ENCODE assay signal across 8 cellular contexts in the genomic region with DNA sequence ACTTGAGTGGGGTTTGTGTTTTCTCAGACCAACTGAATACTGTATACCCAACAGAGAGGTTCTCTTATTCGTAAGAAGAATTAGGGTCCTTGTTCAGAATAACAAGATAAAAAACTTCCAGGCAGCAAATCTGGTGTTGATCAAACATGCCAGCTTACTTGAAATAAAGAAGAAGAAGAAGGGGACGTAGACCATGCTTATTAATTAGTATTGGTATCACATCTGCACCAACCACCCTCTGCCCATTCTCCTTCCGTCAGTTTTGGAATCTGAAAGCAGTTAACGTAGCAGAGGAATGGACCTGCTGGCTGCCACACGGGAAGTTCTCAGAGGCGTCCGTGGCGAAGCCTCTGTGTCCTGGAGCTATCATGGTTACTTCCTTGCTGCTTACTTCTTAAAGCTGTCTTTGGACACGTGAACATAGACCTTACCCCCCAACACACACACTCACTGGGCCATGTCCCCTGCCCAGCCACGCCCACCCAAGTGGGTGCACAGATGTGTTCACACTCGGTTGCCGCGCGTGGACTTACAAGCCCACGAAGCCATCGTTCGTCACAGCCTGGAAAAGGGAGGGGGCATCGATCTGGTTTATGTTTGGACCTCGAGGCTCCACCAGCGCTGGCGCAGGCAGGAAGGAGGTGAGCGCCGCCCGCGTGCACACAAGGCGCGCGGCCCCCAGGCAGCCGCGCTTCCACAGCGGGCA. TPM values are rescaled to one million over a fixed set of nuclear protein-coding genes. Genes with fewer than 3 reads are reported as not detected.
DNase-seq lines count a peak whose midpoint lies in the region; ATAC-seq, FAIRE-seq and TF ChIP-seq lines count a peak whose summit lies in the region.

No MANE protein-coding gene starts in this region.

- H3K4me3 Mint-ChIP-seq in activated naive CD4-positive, alpha-beta T cell treated with anti-CD3 and anti-CD28 coated beads for 36 hours, result peak overlapping the region; percentile 49
- peak overlapping the region; percentile 78 to 84 for H3K4me3 Mint-ChIP-seq in activated T-cell treated with anti-CD3 and anti-CD28 coated beads, Interleukin-2, amount 50 U/mL, for 72 hours
- H3K4me3 Mint-ChIP-seq in type B pancreatic cell, result peak overlapping the region; percentile 81

- TF ChIP-seq RAD21 in HepG2 (CRISPR knock-in tag; IDR thresholded peaks at IDR 0.05), result no peak

- no peak for TF ChIP-seq POLR2A in HepG2 (IDR thresholded peaks at IDR 0.05; ENCODE audit: insufficient read depth in 1 of 2, low read depth in 2 of 2, low read length in 2 of 2)

- H3K9me3 ChIP-seq in HepG2 (ENCODE audit: low read length), result no peaks in the 10 kb centered on the region

- peaks cover 26 to 79% of the 10 kb centered on the region in 2 experiments for H3K27me3 ChIP-seq in HepG2 (ENCODE audit: control insufficient read depth in 1 of 2, insufficient read depth in 2 of 2, low read length in 2 of 2)

- no peak for TF ChIP-seq CTCF in HepG2 (CRISPR knock-in tag; IDR thresholded peaks at IDR 0.05)
- TF ChIP-seq CTCF in type B pancreatic cell (conservative IDR thresholded peaks at IDR 0.05), result no peak

- intact Hi-C loops in activated naive CD4-positive, alpha-beta T cell treated with anti-CD3 and anti-CD28 coated beads for 36 hours (cut with micrococcal nuclease), result loop anchor here (5.0 to 10.0 kb wide), 6 partner anchors 118 to 1400 kb away; a partner anchor contains a TSS
- intact Hi-C loops in HepG2 (cut with micrococcal nuclease; ENCODE audit: unreplicated experiment), result no loop called here

- H3K27me3 Mint-ChIP-seq in activated naive CD4-positive, alpha-beta T cell treated with anti-CD3 and anti-CD28 coated beads for 36 hours (ENCODE audit: low read depth), result peaks cover 61% of the 10 kb centered on the region
- H3K27me3 Mint-ChIP-seq in activated T-cell treated with anti-CD3 and anti-CD28 coated beads, Interleukin-2, amount 50 U/mL, for 72 hours (ENCODE audit: low read depth), result peaks cover 68% of the 10 kb centered on the region
- peaks cover 73% of the 10 kb centered on the region for H3K27me3 Mint-ChIP-seq in type B pancreatic cell

- H3K4me3 ChIP-seq in HepG2 (replicated peaks in 1 of 3; ENCODE audit: insufficient read depth in 1 of 3, low read depth in 2 of 3, low read length in 3 of 3), result peak overlapping the region; percentile 54 to 77 (median 67)

- H3K4me1 Mint-ChIP-seq in activated naive CD4-positive, alpha-beta T cell treated with anti-CD3 and anti-CD28 coated beads for 36 hours (ENCODE audit: low read depth), result peaks cover 33% of the 10 kb centered on the region
- peaks cover 49% of the 10 kb centered on the region for H3K4me1 Mint-ChIP-seq in activated T-cell treated with anti-CD3 and anti-CD28 coated beads, Interleukin-2, amount 50 U/mL, for 72 hours (ENCODE audit: low read depth)
- H3K4me1 Mint-ChIP-seq in type B pancreatic cell (ENCODE audit: unreplicated experiment), result peaks cover 29% of the 10 kb centered on the region

- FAIRE-seq in HepG2 (lab: Jason Lieb, UNC), result no peak

- H3K27ac ChIP-seq in HepG2 (ENCODE audit: extremely low read length, insufficient read depth, low read length), result no peak overlapping the region

- WGBS in HepG2 (ENCODE audit: low lambda C conversion rate), result 15% methylated on average over 28 of the region's 31 CpGs

- peak overlapping the region; percentile 90 for H3K4me2 ChIP-seq in HepG2 (ENCODE audit: low read depth, low read length)

- H3K79me2 ChIP-seq in HepG2 (ENCODE audit: insufficient read depth, low read length), result no peaks in the 10 kb centered on the region

- H2AFZ ChIP-seq in HepG2 (ENCODE audit: low read length), result no peak overlapping the region

- POLR2A ChIA-PET in HepG2 (lab: Yijun Ruan, JAX), result interaction anchor here (1.0 kb wide), 1 partner anchor 10 kb away, joined by 3 read pairs; no protein-coding TSS in a partner anchor

- CTCF ChIA-PET in activated naive CD4-positive, alpha-beta T cell treated with anti-CD3 and anti-CD28 coated beads for 36 hours (lab: Charles Lee), result interaction anchor here (1.2 kb wide), 1 partner anchor 464 kb away, joined by 3 read pairs; no protein-coding TSS in a partner anchor
- CTCF ChIA-PET in HepG2 (lab: Yijun Ruan, JAX; ENCODE audit: low intra/inter-chr PET ratio, low total read pairs), result no interaction called here

- in situ Hi-C loops in HepG2 (cut with HindIII; ENCODE audit: extremely low pct_ligation_motif_present, low pct_unique_long_range_greater_than_20kb) (no loop called here), G401 (cut with HindIII; ENCODE audit: low sequenced_read_pairs) (no loop called here)

- no peak overlapping the region for H3K9ac ChIP-seq in HepG2 (ENCODE audit: insufficient read depth, low read depth, low read length)

- no peak overlapping the region for H3K27ac Mint-ChIP-seq in activated naive CD4-positive, alpha-beta T cell treated with anti-CD3 and anti-CD28 coated beads for 36 hours
- H3K27ac Mint-ChIP-seq in activated T-cell treated with anti-CD3 and anti-CD28 coated beads, Interleukin-2, amount 50 U/mL, for 72 hours, result no peak overlapping the region
- H3K27ac Mint-ChIP-seq in type B pancreatic cell, result no peak overlapping the region

- DNase-seq in activated naive CD4-positive, alpha-beta T cell treated with anti-CD3 and anti-CD28 coated beads for 36 hours, result no peak
- DNase-seq in activated naive CD4-positive, alpha-beta T cell treated with anti-CD3 and anti-CD28 coated beads, Interleukin-2, amount 50 U/mL, for 16 hours, result no peak
- DNase-seq in activated T-cell treated with anti-CD3 and anti-CD28 coated beads, Interleukin-2, amount 50 U/mL, for 72 hours, result peak in 1 of 2 donors; percentile 16
- DNase-seq in HepG2 (ENCODE audit: low spot score), result no peak
- no peak for DNase-seq in type B pancreatic cell (ENCODE audit: extremely low spot score, unreplicated experiment)
- DNase-seq in NCI-H82 treated with DMSO at 0.1 percent for 48 hours (lab: John Stamatoyannopoulos, UW; ENCODE audit: unreplicated experiment), result no peak
- no peak for DNase-seq in G401 (ENCODE audit: low spot score)

- H3K4me1 ChIP-seq in HepG2 (ENCODE audit: insufficient read depth, low read length), result peaks cover 22% of the 10 kb centered on the region

- H3K36me3 Mint-ChIP-seq in activated naive CD4-positive, alpha-beta T cell treated with anti-CD3 and anti-CD28 coated beads for 36 hours (ENCODE audit: low read depth), result peaks cover 1% of the 10 kb centered on the region
- peaks cover 3 to 6% of the 10 kb centered on the region in 2 donors for H3K36me3 Mint-ChIP-seq in activated T-cell treated with anti-CD3 and anti-CD28 coated beads, Interleukin-2, amount 50 U/mL, for 72 hours (ENCODE audit: insufficient read depth in 2 of 2)
- H3K36me3 Mint-ChIP-seq in type B pancreatic cell, result peaks cover 2% of the 10 kb centered on the region

- no peaks in the 10 kb centered on the region for H3K36me3 ChIP-seq in HepG2 (replicated peaks in 1 of 2; ENCODE audit: control insufficient read depth in 1 of 2, insufficient read depth in 2 of 2, low read length in 2 of 2)

- BruUV-seq in HepG2 (replicated peaks; lab: Mats Ljungman, UMichigan), result no TSS peak

- peak in 1 of 2 donors; percentile 8 for ATAC-seq in activated T-cell treated with anti-CD3 and anti-CD28 coated beads, Interleukin-2, amount 50 U/mL, for 72 hours (replicated peaks in 1 of 2)
- ATAC-seq in HepG2, result peak; percentile 30
- ATAC-seq in activated CD4-positive, CD25-positive, alpha-beta regulatory T cell treated with anti-CD3 and anti-CD28 coated beads, Interleukin-2, amount 50 U/mL, for 24 hours, result no peak

- TF ChIP-seq EP300 in HepG2 (IDR thresholded peaks at IDR 0.05; ENCODE audit: low read depth in 2 of 2, low read length in 2 of 2) (no peak), HepG2 (CRISPR knock-in tag; IDR thresholded peaks at IDR 0.05; ENCODE audit: borderline replicate concordance) (no peak)

- peaks cover 4% of the 10 kb centered on the region; the same call in 1 of the 2 replicates for H4K20me1 ChIP-seq in HepG2 (ENCODE audit: insufficient read depth, low read length)

- no peaks in the 10 kb centered on the region for H3K9me3 Mint-ChIP-seq in activated naive CD4-positive, alpha-beta T cell treated with anti-CD3 and anti-CD28 coated beads for 36 hours
- peaks cover 0 to 1% of the 10 kb centered on the region in 2 donors for H3K9me3 Mint-ChIP-seq in activated T-cell treated with anti-CD3 and anti-CD28 coated beads, Interleukin-2, amount 50 U/mL, for 72 hours
- H3K9me3 Mint-ChIP-seq in type B pancreatic cell, result no peaks in the 10 kb centered on the region

RNA-seq across cellular contexts. Expression of a gene that starts 4.1 kb away (rescaled TPM):
- 1 to 10 TPM; 3.2 to 3.5 TPM for total RNA-seq in activated naive CD4-positive, alpha-beta T cell treated with anti-CD3 and anti-CD28 coated beads for 36 hours
- total RNA-seq in activated T-cell treated with anti-CD3 and anti-CD28 coated beads, Interleukin-2, amount 50 U/mL, for 72 hours, result 1 to 10 TPM; 1.7 to 2.3 TPM
- total RNA-seq in HepG2 (2016; rRNA removed; fragmentation: Illumina TruSeq; extraction: Trizol) (not detected in 2 replicates), type B pancreatic cell (ENCODE audit: low replicate concordance) (4.2 and 11.7 TPM in 2 replicates)
- not detected in 2 replicates for total RNA-seq in HepG2 (2016; cell fraction: cytosol; rRNA removed; fragmentation: Illumina TruSeq; extraction: Trizol; ENCODE audit: low read depth)
- total RNA-seq in HepG2 (2016; cell fraction: insoluble cytoplasmic fraction; rRNA removed; fragmentation: Illumina TruSeq; extraction: Trizol), result not detected in 2 replicates
- not detected in 2 replicates for total RNA-seq in HepG2 (2016; cell fraction: membrane; rRNA removed; fragmentation: Illumina TruSeq; extraction: Trizol)
- not detected in 2 replicates for total RNA-seq in HepG2 (2016; cell fraction: nucleus; rRNA removed; fragmentation: Illumina TruSeq; extraction: Trizol)
- not detected in 2 replicates for polyA plus RNA-seq in HepG2 (2011; rRNA removed)
- polyA plus RNA-seq in HepG2 (2011; cell fraction: cytosol; rRNA removed), result not detected in 2 replicates
- polyA plus RNA-seq in HepG2 (2011; cell fraction: nucleus; rRNA removed), result 0.10 TPM in 2 replicates
- not detected in 2 replicates for polyA plus RNA-seq in HepG2 (2012)
- polyA plus RNA-seq in HepG2 (2016; cell fraction: cytosol; fragmentation: Illumina TruSeq; extraction: Trizol; ENCODE audit: low read depth), result not detected in 2 replicates
- polyA plus RNA-seq in HepG2 (2016; cell fraction: insoluble cytoplasmic fraction; fragmentation: Illumina TruSeq; extraction: Trizol; ENCODE audit: low read depth), result not detected in 2 replicates
- polyA plus RNA-seq in HepG2 (2016; cell fraction: membrane; fragmentation: Illumina TruSeq; extraction: Trizol; ENCODE audit: low read depth), result not detected in 2 replicates
- not detected in 2 replicates for polyA plus RNA-seq in HepG2 (2016; cell fraction: nucleus; fragmentation: Illumina TruSeq; extraction: Trizol; ENCODE audit: insufficient read depth, low read depth)
- polyA minus RNA-seq in HepG2 (2011; rRNA and poly(A)+ RNA removed; ENCODE audit: low replicate concordance), result not detected in 2 replicates
- polyA minus RNA-seq in HepG2 (2011; cell fraction: cytosol; rRNA and poly(A)+ RNA removed), result not detected in 2 replicates
- not detected in 2 replicates for polyA minus RNA-seq in HepG2 (2011; cell fraction: nucleus; rRNA and poly(A)+ RNA removed)
- total RNA-seq in G401 (2014; rRNA removed; shearing (Covaris generic)), result 0.18 and 0.51 TPM in 2 replicates

RNA-seq across cellular contexts. Expression of a gene that starts 11.6 kb away (rescaled TPM):
- 10 to 100 TPM; 15.5 to 16.1 TPM for total RNA-seq in activated naive CD4-positive, alpha-beta T cell treated with anti-CD3 and anti-CD28 coated beads for 36 hours
- 10 to 100 TPM; 17.2 to 23.2 TPM for total RNA-seq in activated T-cell treated with anti-CD3 and anti-CD28 coated beads, Interleukin-2, amount 50 U/mL, for 72 hours
- total RNA-seq in HepG2 (2016; rRNA removed; fragmentation: Illumina TruSeq; extraction: Trizol) (10.7 and 18.3 TPM in 2 replicates), type B pancreatic cell (ENCODE audit: low replicate concordance) (37.7 and 40.5 TPM in 2 replicates)
- 14.5 and 14.8 TPM in 2 replicates for total RNA-seq in HepG2 (2016; cell fraction: cytosol; rRNA removed; fragmentation: Illumina TruSeq; extraction: Trizol; ENCODE audit: low read depth)
- 10.1 and 18.3 TPM in 2 replicates for total RNA-seq in HepG2 (2016; cell fraction: insoluble cytoplasmic fraction; rRNA removed; fragmentation: Illumina TruSeq; extraction: Trizol)
- 18.9 and 22.2 TPM in 2 replicates for total RNA-seq in HepG2 (2016; cell fraction: membrane; rRNA removed; fragmentation: Illumina TruSeq; extraction: Trizol)
- total RNA-seq in HepG2 (2016; cell fraction: nucleus; rRNA removed; fragmentation: Illumina TruSeq; extraction: Trizol), result 16.8 and 19.1 TPM in 2 replicates
- polyA plus RNA-seq in HepG2 (2011; rRNA removed), result 9.2 and 10.8 TPM in 2 replicates
- polyA plus RNA-seq in HepG2 (2011; cell fraction: cytosol; rRNA removed), result 6.1 and 6.8 TPM in 2 replicates
- polyA plus RNA-seq in HepG2 (2011; cell fraction: nucleus; rRNA removed), result 11.2 and 14.9 TPM in 2 replicates
- polyA plus RNA-seq in HepG2 (2012), result 10.6 and 12.8 TPM in 2 replicates
- polyA plus RNA-seq in HepG2 (2016; cell fraction: cytosol; fragmentation: Illumina TruSeq; extraction: Trizol; ENCODE audit: low read depth), result 1.4 and 1.6 TPM in 2 replicates
- 21.6 TPM in 2 replicates for polyA plus RNA-seq in HepG2 (2016; cell fraction: insoluble cytoplasmic fraction; fragmentation: Illumina TruSeq; extraction: Trizol; ENCODE audit: low read depth)
- polyA plus RNA-seq in HepG2 (2016; cell fraction: membrane; fragmentation: Illumina TruSeq; extraction: Trizol; ENCODE audit: low read depth), result 2.6 and 3.5 TPM in 2 replicates
- polyA plus RNA-seq in HepG2 (2016; cell fraction: nucleus; fragmentation: Illumina TruSeq; extraction: Trizol; ENCODE audit: insufficient read depth, low read depth), result 17.9 and 21.0 TPM in 2 replicates
- polyA minus RNA-seq in HepG2 (2011; rRNA and poly(A)+ RNA removed; ENCODE audit: low replicate concordance), result 18.9 and 22.3 TPM in 2 replicates
- 8.3 and 10.0 TPM in 2 replicates for polyA minus RNA-seq in HepG2 (2011; cell fraction: cytosol; rRNA and poly(A)+ RNA removed)
- polyA minus RNA-seq in HepG2 (2011; cell fraction: nucleus; rRNA and poly(A)+ RNA removed), result 39.7 and 55.7 TPM in 2 replicates
- total RNA-seq in G401 (2014; rRNA removed; shearing (Covaris generic)), result 9.4 and 12.5 TPM in 2 replicates
